ENCODE assay signal across 8 cellular contexts in genomic region chr3:126083138-126083445, GRCh38. TPM values are rescaled to one million over a fixed set of nuclear protein-coding genes. Genes with fewer than 3 reads are reported as not detected.
A peak's percentile ranks its signal among the peaks of the same experiment; 100 is the strongest.
DNase-seq lines count a peak whose midpoint lies in the region; ATAC-seq and TF ChIP-seq lines count a peak whose summit lies in the region.

No MANE protein-coding gene starts in this region.

- H3K4me1 Mint-ChIP-seq in T-helper 17 cell: peaks cover 15% of the 10 kb centered on the region

- H3K4me3 Mint-ChIP-seq in T-helper 17 cell: peak overlapping the region; percentile 93

- H3K9me2 ChIP-seq in GM23248 (ENCODE audit: insufficient read depth): no peaks in the 10 kb centered on the region

- no peaks in the 10 kb centered on the region for H3K27me3 ChIP-seq in GM23248 (replicated peaks; ENCODE audit: insufficient read depth)
- H3K27me3 ChIP-seq in gastroesophageal sphincter: no peaks in the 10 kb centered on the region
- H3K27me3 ChIP-seq in skeletal muscle satellite cell (ENCODE audit: control insufficient read depth, insufficient read depth, low read length): no peaks in the 10 kb centered on the region

- H3K4me1 ChIP-seq in GM23248 (ENCODE audit: insufficient read depth) (0 out of 2 replicates have a peak, but pooled peaks cover 3% of the 10 kb centered on the region), gastroesophageal sphincter (peaks cover 0 to 26% (median 4%) of the 10 kb centered on the region in 3 donors), skeletal muscle satellite cell (ENCODE audit: control insufficient read depth, insufficient read depth, low read length) (peaks cover 17% of the 10 kb centered on the region)

- H3K4me2 ChIP-seq in GM23248 (ENCODE audit: unreplicated experiment) (peak overlapping the region; percentile 85), skeletal muscle satellite cell (ENCODE audit: low read length) (peak overlapping the region; percentile 97)

- ATAC-seq in T-helper 17 cell: no peak
- ATAC-seq in gastroesophageal sphincter: no peak
- no peak for ATAC-seq in HG02870 (IDR thresholded peaks at IDR 0.05; ENCODE audit: unreplicated experiment)
- no peak for ATAC-seq in HG02623 (IDR thresholded peaks at IDR 0.05; ENCODE audit: unreplicated experiment)

- no peaks in the 10 kb centered on the region for H3F3A ChIP-seq in GM23248 (ENCODE audit: insufficient read depth)

- DNase-seq in GM23248: no peak
- DNase-seq in T-helper 17 cell: no peak
- no peak for DNase-seq in middle frontal gyrus (ENCODE audit: extremely low spot score, low spot score)
- no peak for DNase-seq in occipital lobe (lab: John Stamatoyannopoulos, UW)

- H3K27ac ChIP-seq in GM23248 (no peak overlapping the region), gastroesophageal sphincter (peak overlapping the region in 3 of 4 donors; percentile 90 to 95 (median 90))

- no peak for TF ChIP-seq POLR2A in gastroesophageal sphincter (IDR thresholded peaks at IDR 0.05)

- H4K20me1 ChIP-seq in GM23248 (ENCODE audit: insufficient read depth): no peaks in the 10 kb centered on the region

- H3K36me3 ChIP-seq in GM23248 (ENCODE audit: low read depth) (no peaks in the 10 kb centered on the region), gastroesophageal sphincter (peaks cover 0 to 4% of the 10 kb centered on the region in 2 donors), skeletal muscle satellite cell (ENCODE audit: insufficient read depth, low read length) (no peaks in the 10 kb centered on the region)

- peak overlapping the region; percentile 92 for H2AFZ ChIP-seq in GM23248

- H3K27me3 Mint-ChIP-seq in T-helper 17 cell: no peaks in the 10 kb centered on the region

- peak overlapping the region; percentile 81 for H3K9ac ChIP-seq in GM23248
- peak overlapping the region; percentile 88 for H3K9ac ChIP-seq in skeletal muscle satellite cell (ENCODE audit: low read depth, low read length)

- H3K27ac Mint-ChIP-seq in T-helper 17 cell: peak overlapping the region; percentile 93

- H3K79me2 ChIP-seq in GM23248 (ENCODE audit: insufficient read depth): no peaks in the 10 kb centered on the region

- no peak for TF ChIP-seq CTCF in gastroesophageal sphincter (IDR thresholded peaks at IDR 0.05)

- H3K4me3 ChIP-seq in GM23248 (peak overlapping the region; percentile 83), gastroesophageal sphincter (peak overlapping the region; percentile 51 to 95), skeletal muscle satellite cell (ENCODE audit: low read length) (peak overlapping the region; percentile 87)

- in situ Hi-C loops in GM23248 (cut with MboI): no loop called here

- H3K9me3 ChIP-seq in GM23248 (ENCODE audit: low read depth) (peaks cover 2% of the 10 kb centered on the region), T-helper 17 cell (ENCODE audit: control insufficient read depth, low read length, poor library complexity, severe bottlenecking) (no peaks in the 10 kb centered on the region), gastroesophageal sphincter (no peaks in the 10 kb centered on the region), skeletal muscle satellite cell (replicated peaks; ENCODE audit: low read length) (no peaks in the 10 kb centered on the region)

- no peak for TF ChIP-seq EP300 in gastroesophageal sphincter (IDR thresholded peaks at IDR 0.05)

- WGBS in GM23248 (ENCODE audit: low coverage in 1 of 2, low lambda C conversion rate in 2 of 2, missing lambda C conversion rate in 2 of 2), 2 experiments: 2 to 6% methylated on average over 3 of the region's 3 CpGs
- 0 to 25% methylated on average over 1 to 3 of the region's 3 CpGs for WGBS in gastroesophageal sphincter (ENCODE audit: low coverage in 1 of 2), 2 donors

- no peaks in the 10 kb centered on the region for H3K36me3 Mint-ChIP-seq in T-helper 17 cell (ENCODE audit: low read depth)

RNA-seq across cellular contexts. Expression of gene SLC41A3, which starts 0.8 kb away (rescaled TPM):
- 39.6 and 56.0 TPM in 2 replicates for total RNA-seq in GM23248 (2014; rRNA removed; shearing (Covaris generic))
- 19.8 and 22.7 TPM in 2 replicates for polyA plus RNA-seq in GM23248 (2016; fragmentation: Nextera tagmentation; extraction: Ambion mirVana)
- total RNA-seq in T-helper 17 cell (10 to 100 TPM; 34.3 to 34.7 TPM), gastroesophageal sphincter (10 to 100 TPM; 31.0 to 62.7 (median 37.5) TPM), occipital lobe (74.1 TPM)
- 27.7 and 34.2 TPM in 2 replicates for total RNA-seq in skeletal muscle satellite cell (2012; rRNA removed)
